17 cellular contexts compared by ENCODE assay signal in the genomic region with DNA sequence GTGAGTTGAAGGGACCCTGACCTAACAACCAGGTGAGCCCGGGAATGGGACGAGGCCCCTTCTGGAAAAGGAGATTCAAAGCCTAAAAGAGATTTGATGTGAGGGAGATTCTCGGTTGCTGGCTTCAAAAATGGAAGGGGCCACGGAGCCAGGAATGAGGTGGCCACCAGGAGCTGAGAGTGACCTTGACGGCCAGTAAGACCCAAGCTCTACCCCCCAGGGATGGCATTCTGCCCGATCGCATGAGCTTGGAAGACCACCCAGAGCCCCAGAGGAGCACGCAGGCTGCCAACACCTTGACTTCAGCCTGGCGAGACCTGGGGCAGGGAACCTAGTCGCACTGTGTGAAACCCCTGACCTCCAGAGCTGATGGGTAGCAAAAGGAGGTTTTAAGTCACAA.
"Had no signal": no experiment of that assay in that cellular context is flagged by ENCODE, and none has a peak within 500 bp of the region (broad histone marks: within the 10 kb centered on the region; RNA-seq: fewer than 3 reads in every experiment).

No MANE protein-coding gene starts in this region.

- ATAC-seq: gastroesophageal sphincter; left cardiac atrium; natural killer cell treated with Interleukin-12 subunit alpha and Interleukin-12 subunit beta and Interleukin-15 and Interleukin-18, amount 100 ng/mL, for 72 hours; stimulated activated naive CD8-positive, alpha-beta T cell treated with anti-CD3 and anti-CD28 coated beads, Interleukin-15, Interleukin-2, amounts not matched to agents 100 U/mL and 50 U/mL, for 24 hours had no signal

- H3K4me3 ChIP-seq: esophagus squamous epithelium, gastroesophageal sphincter, left ventricle myocardium inferior, lung, right atrium auricular region, testis, transverse colon had no signal

- H3K36me3 ChIP-seq: esophagus squamous epithelium, gastroesophageal sphincter, left ventricle myocardium inferior, right atrium auricular region, transverse colon had no signal

- H3K27me3 ChIP-seq: right atrium auricular region, testis, transverse colon had no signal

- H3K27ac ChIP-seq: esophagus squamous epithelium, left ventricle myocardium inferior, right atrium auricular region, testis, transverse colon had no signal

- H3K4me1 ChIP-seq: esophagus squamous epithelium, gastroesophageal sphincter, left ventricle myocardium inferior, right atrium auricular region, testis, transverse colon had no signal

- FAIRE-seq: small intestine had no signal

- DNase-seq: central memory CD4-positive, alpha-beta T cell; esophagus squamous epithelium; foreskin fibroblast; glutamatergic neuron; islet precursor cell; left cardiac atrium; left ventricle myocardium inferior; mesenchymal stem cell; small intestine; stimulated activated CD4-positive, alpha-beta T cell treated with anti-CD3 and anti-CD28 coated beads, Interleukin-12 subunit alpha, Interleukin-12 subunit beta, amount 100 ng/mL, for 4 hours; stimulated activated naive CD8-positive, alpha-beta T cell treated with anti-CD3 and anti-CD28 coated beads, Interleukin-15, Interleukin-2, amounts not matched to agents 100 U/mL and 50 U/mL, for 24 hours; testis; transverse colon had no signal

- H3K9me3 ChIP-seq: esophagus squamous epithelium, gastroesophageal sphincter, left ventricle myocardium inferior, right atrium auricular region, testis, transverse colon had no signal
